ENCODE assay signal across 23 cellular contexts in genomic region chr4:41734366-41734765, GRCh38. TPM values are rescaled to one million over a fixed set of nuclear protein-coding genes. Genes with fewer than 3 reads are reported as not detected.
"Had no signal": no experiment of that assay in that cellular context is flagged by ENCODE, and none has a peak within 500 bp of the region (broad histone marks: within the 10 kb centered on the region; RNA-seq: fewer than 3 reads in every experiment).

No MANE protein-coding gene starts in this region.

- H3K9me3 Mint-ChIP-seq: activated naive CD4-positive, alpha-beta T cell treated with anti-CD3 and anti-CD28 coated beads for 36 hours; activated T-helper 2 cell treated with anti-CD3 and anti-CD28 coated beads, Interferon-gamma antibody, Interleukin-2, Interleukin-4, amounts not matched to agents 10 μg/mL and 5 μg/mL and 100 μg/mL, durations not matched to agents 14 hours and 24 hours and 36 hours; neural progenitor cell had no signal

- H3K27me3 ChIP-seq: right lobe of liver had no signal

- H3K36me3 ChIP-seq: esophagus squamous epithelium, left ventricle myocardium inferior, neural progenitor cell, right lobe of liver, transverse colon had no signal

- ATAC-seq: activated naive CD8-positive, alpha-beta T cell treated with anti-CD3 and anti-CD28 coated beads, Interleukin-2, amount 50 U/mL, for 24 hours; right lobe of liver had no signal

- H3K27ac ChIP-seq: esophagus squamous epithelium, left ventricle myocardium inferior, neural progenitor cell, right lobe of liver, transverse colon had no signal

- H3K9me3 ChIP-seq: esophagus squamous epithelium, left ventricle myocardium inferior, right lobe of liver, transverse colon had no signal

- H3K4me1 ChIP-seq: esophagus squamous epithelium, left ventricle myocardium inferior, neural progenitor cell, right lobe of liver, transverse colon had no signal

- DNase-seq: activated CD4-positive, alpha-beta T cell treated with anti-CD3 and anti-CD28 coated beads, Interleukin-2, amount 50 U/mL, for 48 hours; activated naive CD4-positive, alpha-beta T cell treated with anti-CD3 and anti-CD28 coated beads for 36 hours; activated naive CD8-positive, alpha-beta T cell treated with anti-CD3 and anti-CD28 coated beads, Interleukin-2, amount 50 U/mL, for 24 hours; activated T-cell treated with anti-CD3 and anti-CD28 coated beads, Interleukin-2, amount 50 U/mL, for 1 hour; aorta; esophagus squamous epithelium; hippocampal formation; left ventricle myocardium inferior; naive B cell; right lobe of liver; stimulated activated CD4-positive, alpha-beta T cell treated with anti-CD3 and anti-CD28 coated beads, Interleukin-4, amount 100 ng/mL, for 4 hours; stimulated activated CD8-positive, alpha-beta memory T cell treated with anti-CD3 and anti-CD28 coated beads, Interleukin-4, amount 100 ng/mL, for 48 hours; stimulated activated naive CD4-positive, alpha-beta T cell treated with Interleukin-2 at 50 U/mL for 16 hours; substantia nigra; transverse colon had no signal

- H2AFZ ChIP-seq: neural progenitor cell had no signal

- H3K4me3 Mint-ChIP-seq: activated naive CD4-positive, alpha-beta T cell treated with anti-CD3 and anti-CD28 coated beads for 36 hours; activated naive CD8-positive, alpha-beta T cell treated with anti-CD3 and anti-CD28 coated beads, Interleukin-2, amount 50 U/mL, for 24 hours; naive B cell; neural progenitor cell had no signal

- H3K4me3 ChIP-seq: esophagus squamous epithelium, left ventricle myocardium inferior, neural progenitor cell, right lobe of liver, smooth muscle cell, transverse colon had no signal

- H3K36me3 Mint-ChIP-seq: naive B cell, neural progenitor cell had no signal

- H3K27ac Mint-ChIP-seq: activated naive CD4-positive, alpha-beta T cell treated with anti-CD3 and anti-CD28 coated beads for 36 hours; activated naive CD8-positive, alpha-beta T cell treated with anti-CD3 and anti-CD28 coated beads, Interleukin-2, amount 50 U/mL, for 24 hours; activated T-helper 2 cell treated with anti-CD3 and anti-CD28 coated beads, Interferon-gamma antibody, Interleukin-2, Interleukin-4, amounts not matched to agents 10 μg/mL and 5 μg/mL and 100 μg/mL, durations not matched to agents 14 hours and 24 hours and 36 hours; neural progenitor cell had no signal

- H3K4me2 ChIP-seq: neural progenitor cell, smooth muscle cell had no signal

- H3K4me1 Mint-ChIP-seq: activated naive CD8-positive, alpha-beta T cell treated with anti-CD3 and anti-CD28 coated beads, Interleukin-2, amount 50 U/mL, for 24 hours; naive B cell; neural progenitor cell had no signal

- H3K9ac ChIP-seq: neural progenitor cell had no signal

- FAIRE-seq: endometrium had no signal

RNA-seq across cellular contexts. Expression of gene PHOX2B, which starts 14.2 kb away (rescaled TPM):
- total RNA-seq: activated naive CD4-positive, alpha-beta T cell treated with anti-CD3 and anti-CD28 coated beads for 36 hours; activated T-helper 2 cell treated with anti-CD3 and anti-CD28 coated beads, Interferon-gamma antibody, Interleukin-2, Interleukin-4, amounts not matched to agents 10 μg/mL and 5 μg/mL and 100 μg/mL, durations not matched to agents 14 hours and 24 hours and 36 hours; aorta; esophagus squamous epithelium; fibroblast of villous mesenchyme; kidney epithelial cell; left ventricle myocardium inferior; osteocyte; pulmonary artery endothelial cell; right lobe of liver had no signal
- polyA plus RNA-seq: aorta, smooth muscle cell had no signal
